In the genomic region with DNA sequence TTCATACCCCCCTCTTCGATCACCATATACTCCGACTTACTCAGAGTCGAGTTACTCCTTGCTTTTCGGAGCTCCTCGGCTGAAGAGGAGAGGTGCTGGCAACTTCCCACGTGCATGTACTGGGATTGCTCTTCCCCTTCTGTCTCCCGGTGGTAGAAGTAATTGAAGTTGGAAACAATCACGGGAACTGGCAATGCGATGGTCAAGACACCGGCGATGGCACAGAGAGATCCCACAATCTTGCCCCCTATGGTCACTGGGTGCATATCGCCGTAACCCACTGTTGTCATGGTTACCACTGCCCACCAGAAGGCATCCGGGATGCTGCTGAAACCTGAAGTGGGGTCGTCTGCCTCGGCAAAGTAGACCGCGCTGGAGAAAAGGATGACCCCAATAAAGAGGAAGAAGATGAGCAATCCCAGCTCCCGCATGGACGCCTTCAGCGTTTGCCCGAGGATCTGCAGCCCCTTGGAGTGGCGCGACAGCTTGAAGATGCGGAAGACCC, we compare ENCODE assay signal across 9 cellular contexts. TPM values are rescaled to one million over a fixed set of nuclear protein-coding genes. Genes with fewer than 3 reads are reported as not detected.
DNase-seq lines count a peak whose midpoint lies in the region; ATAC-seq and TF ChIP-seq lines count a peak whose summit lies in the region.
"Had no signal": no experiment of that assay in that cellular context is flagged by ENCODE, and none has a peak within 500 bp of the region (broad histone marks: within the 10 kb centered on the region; RNA-seq: fewer than 3 reads in every experiment).

No MANE protein-coding gene starts in this region.

- H3K4me3 ChIP-seq in heart right ventricle (peak overlapping the region in 7 of 10 donors; percentile 0 to 70 (median 59)), iPS-15b (ENCODE audit: low read depth, low read length) (peak overlapping the region; percentile 68), thymus (ENCODE audit: low read length) (peak overlapping the region; percentile 66), H7 (ENCODE audit: insufficient read depth, low read depth, low read length) (no peak overlapping the region)

- H3K9ac ChIP-seq in iPS-15b (ENCODE audit: low read depth, low read length) = no peak overlapping the region

- ATAC-seq in heart right ventricle (no peak), Right ventricle myocardium superior (ENCODE audit: poor library complexity) (no peak), GM21825 (IDR thresholded peaks at IDR 0.05; ENCODE audit: unreplicated experiment) (no peak), omental fat pad (ENCODE audit: low FRiP score) (no peak)
- ATAC-seq: Panc1 had no signal

- H3K4me1 ChIP-seq in heart right ventricle (peaks cover 0 to 44% (median 13%) of the 10 kb centered on the region in 9 donors), iPS-15b (ENCODE audit: control insufficient read depth, insufficient read depth, low read length) (peaks cover 4% of the 10 kb centered on the region), thymus (ENCODE audit: control insufficient read depth, insufficient read depth, low read length) (peaks cover 10% of the 10 kb centered on the region)

- H3K27ac ChIP-seq in heart right ventricle (peak overlapping the region in 1 of 10 donors; percentile 84), thymus (ENCODE audit: low read depth) (peak overlapping the region; percentile 97)

- H3K36me3 ChIP-seq in heart right ventricle (no peaks in the 10 kb centered on the region), iPS-15b (ENCODE audit: control insufficient read depth, insufficient read depth, low read length) (no peaks in the 10 kb centered on the region), thymus (ENCODE audit: control insufficient read depth, insufficient read depth) (no peaks in the 10 kb centered on the region), H7 (replicated peaks; ENCODE audit: control insufficient read depth, insufficient read depth, low read length) (no peaks in the 10 kb centered on the region)

- TF ChIP-seq CTCF in heart right ventricle (IDR thresholded peaks at IDR 0.05) (no peak), omental fat pad (IDR thresholded peaks at IDR 0.05) (no peak)

- WGBS in heart right ventricle, 2 donors = 68 to 73% methylated on average over 25 of the region's 25 CpGs
- WGBS in thymus = 65% methylated on average over 25 of the region's 25 CpGs

- H3K27me3 ChIP-seq in heart right ventricle (peaks cover 8 to 80% (median 71%) of the 10 kb centered on the region in 7 donors), iPS-15b (ENCODE audit: control insufficient read depth, insufficient read depth, low read length) (peaks cover 60% of the 10 kb centered on the region), thymus (ENCODE audit: control insufficient read depth, insufficient read depth) (no peaks in the 10 kb centered on the region), H7 (ENCODE audit: control insufficient read depth, insufficient read depth, low read length) (peaks cover 72% of the 10 kb centered on the region)

- intact Hi-C loops in heart right ventricle (cut with DNase I) (loop anchor here in 1 of 10 donors (5.0 kb wide), 1 partner anchor 41 kb away; no protein-coding TSS in a partner anchor), Right ventricle myocardium superior (cut with DNase I) (no loop called here)

- DNase-seq in heart right ventricle (no peak), Right ventricle myocardium superior (no peak), H7 (no peak), omental fat pad (ENCODE audit: low spot score) (no peak)
- peak; percentile 69 for DNase-seq in activated CD8-positive, alpha-beta memory T cell treated with anti-CD3 and anti-CD28 coated beads for 24 hours

- no peaks in the 10 kb centered on the region for H3K9me3 ChIP-seq in heart right ventricle
- H3K9me3 ChIP-seq in iPS-15b (ENCODE audit: control insufficient read depth, insufficient read depth, low read length) = no peaks in the 10 kb centered on the region
- no peaks in the 10 kb centered on the region for H3K9me3 ChIP-seq in thymus (ENCODE audit: control insufficient read depth)

RNA-seq across cellular contexts. Expression of gene KCNA3, which starts 1.5 kb away (rescaled TPM):
- total RNA-seq in heart right ventricle (1 to 10 TPM in 2 of 10 donors, under 1 TPM in 7, not detected in 1; 0.16 to 1.8 (median 0.40) TPM), Right ventricle myocardium superior (0.24 TPM), omental fat pad (1 to 10 TPM; 1.2 to 5.3 (median 3.3) TPM)
- polyA plus RNA-seq in heart right ventricle (under 1 TPM in 1 of 2 donors, not detected in 1; 0.04 TPM), thymus (4.6 TPM)
- 0.48 and 0.59 TPM in 2 replicates for total RNA-seq in H7 (2014; rRNA removed; shearing (Covaris generic))
